ENCODE assay signal across 8 cellular contexts in the genomic region with DNA sequence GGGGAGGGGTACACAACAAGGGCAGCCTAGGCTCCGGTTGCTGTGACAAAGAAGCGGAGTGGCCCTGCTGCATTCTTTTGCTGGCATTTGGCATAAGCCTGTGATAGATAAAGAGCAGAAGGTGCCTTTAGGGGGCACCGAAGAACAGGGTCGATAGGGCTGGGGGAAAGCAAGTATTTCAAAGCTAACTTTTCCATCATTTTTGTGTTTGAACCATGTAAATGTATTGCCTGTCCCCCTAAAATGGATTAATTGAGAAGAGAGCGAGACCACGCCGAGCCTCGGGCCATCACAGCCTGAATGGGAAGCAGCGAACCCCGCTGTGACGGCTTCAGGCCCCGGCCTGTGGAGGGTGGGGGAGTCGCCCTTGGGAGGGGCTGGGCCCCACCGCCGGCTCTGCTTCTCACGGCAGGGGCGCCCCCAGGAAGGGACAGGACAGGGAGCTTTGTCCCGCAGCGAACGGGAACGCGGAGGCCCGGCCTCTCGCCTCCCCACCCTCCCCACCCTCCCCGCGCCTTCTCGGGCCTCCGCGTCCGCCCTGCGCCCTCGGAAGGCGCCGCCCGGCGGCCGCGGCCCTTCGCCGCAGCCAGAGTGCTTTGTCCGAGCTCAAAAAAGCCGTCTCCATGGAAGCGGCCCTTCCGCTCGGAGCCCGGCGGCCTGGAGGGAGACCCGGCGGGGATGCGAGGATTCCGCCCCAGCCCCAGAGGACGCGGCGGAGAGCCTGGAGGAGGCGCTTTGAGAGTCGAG. TPM values are rescaled to one million over a fixed set of nuclear protein-coding genes. Genes with fewer than 3 reads are reported as not detected.
A peak's percentile ranks its signal among the peaks of the same experiment; 100 is the strongest.
DNase-seq lines count a peak whose midpoint lies in the region; ATAC-seq, FAIRE-seq and TF ChIP-seq lines count a peak whose summit lies in the region.

No MANE protein-coding gene starts in this region.

- no TSS peak for BruUV-seq in PC-9 (replicated peaks; lab: Mats Ljungman, UMichigan)

- H3K27me3 Mint-ChIP-seq in activated CD4-positive, alpha-beta T cell treated with anti-CD3 and anti-CD28 coated beads, Interleukin-2, amount 10 ng/mL, durations not matched to agents 7 days and 5 days = peaks cover 46% of the 10 kb centered on the region

- no peak overlapping the region for H3K4me3 Mint-ChIP-seq in activated CD4-positive, alpha-beta T cell treated with anti-CD3 and anti-CD28 coated beads, Interleukin-2, amount 10 ng/mL, durations not matched to agents 7 days and 5 days

- POLR2A ChIA-PET in activated CD4-positive, alpha-beta T cell treated with anti-CD3 and anti-CD28 coated beads, Interleukin-2, amount 10 ng/mL, durations not matched to agents 7 days and 5 days (lab: Charles Lee) = no interaction called here
- POLR2A ChIA-PET in PC-9 (lab: Charles Lee; ENCODE audit: unreplicated experiment) = interaction anchor here (0.8 kb wide), 2 partner anchors 15 to 16 kb away, joined by 6 to 7 read pairs; no protein-coding TSS in a partner anchor

- CTCF ChIA-PET in activated CD4-positive, alpha-beta T cell treated with anti-CD3 and anti-CD28 coated beads, Interleukin-2, amount 10 ng/mL, durations not matched to agents 7 days and 5 days (lab: Charles Lee) = interaction anchor here (1.3 kb wide), 1 partner anchor 14 kb away, joined by 3 read pairs; no protein-coding TSS in a partner anchor
- CTCF ChIA-PET in PC-9 (lab: Charles Lee) = interaction anchor here (0.6 to 1.4 kb wide), 4 partner anchors 14 to 111 kb away, joined by 3 to 16 read pairs (median 4); no protein-coding TSS in a partner anchor

- H3K36me3 Mint-ChIP-seq in activated CD4-positive, alpha-beta T cell treated with anti-CD3 and anti-CD28 coated beads, Interleukin-2, amount 10 ng/mL, durations not matched to agents 7 days and 5 days (ENCODE audit: low read depth) = no peaks in the 10 kb centered on the region

- H3K79me2 ChIP-seq in PC-9 (ENCODE audit: low read depth) = no peaks in the 10 kb centered on the region

- H3K4me1 Mint-ChIP-seq in activated CD4-positive, alpha-beta T cell treated with anti-CD3 and anti-CD28 coated beads, Interleukin-2, amount 10 ng/mL, durations not matched to agents 7 days and 5 days = no peaks in the 10 kb centered on the region

- no peaks in the 10 kb centered on the region for H4K20me1 ChIP-seq in PC-9 (ENCODE audit: insufficient read depth)

- peak; percentile 3 to 6 for DNase-seq in activated CD4-positive, alpha-beta T cell treated with anti-CD3 and anti-CD28 coated beads, Interleukin-2, amount 50 U/mL, for 48 hours
- DNase-seq in activated CD4-positive, alpha-beta T cell treated with anti-CD3 and anti-CD28 coated beads, Interleukin-2, amount 10 ng/mL, durations not matched to agents 7 days and 5 days = no peak
- DNase-seq in PC-9 (peak; percentile 76 to 79), erythroblast (lab: John Stamatoyannopoulos, UW) (peak; percentile 13 to 16), midbrain (lab: John Stamatoyannopoulos, UW) (peak; percentile 18), urothelium cell line (ENCODE audit: low spot score) (peak; percentile 58), NCI-H1436 (lab: John Stamatoyannopoulos, UW) (no peak)

- H3K9me3 Mint-ChIP-seq in activated CD4-positive, alpha-beta T cell treated with anti-CD3 and anti-CD28 coated beads, Interleukin-2, amount 10 ng/mL, durations not matched to agents 7 days and 5 days = no peaks in the 10 kb centered on the region

- intact Hi-C loops in PC-9 (cut with micrococcal nuclease; ENCODE audit: unreplicated experiment) = loop anchor here (1.0 to 5.0 kb wide), 6 partner anchors 15 to 176 kb away; a partner anchor contains a TSS

- H3K27me3 ChIP-seq in PC-9 (ENCODE audit: insufficient read depth, low read depth) = no peaks in the 10 kb centered on the region

- peaks cover 4% of the 10 kb centered on the region; the same call in 1 of the 2 replicates for H3K9me3 ChIP-seq in PC-9 (ENCODE audit: insufficient read depth, low read depth)

- FAIRE-seq in urothelium cell line (lab: Jason Lieb, UNC) = no peak

- H3K4me2 ChIP-seq in PC-9 = peak overlapping the region; percentile 85

- H3K4me1 ChIP-seq in PC-9 (replicated peaks; ENCODE audit: insufficient read depth) = peaks cover 61% of the 10 kb centered on the region

- H3K4me3 ChIP-seq in PC-9 = peak overlapping the region; percentile 60

- no peak for ATAC-seq in HG02870 (IDR thresholded peaks at IDR 0.05; ENCODE audit: unreplicated experiment)

- no peaks in the 10 kb centered on the region for H3K36me3 ChIP-seq in PC-9 (ENCODE audit: low read depth)

- peak overlapping the region; percentile 44 for H3K27ac ChIP-seq in PC-9

- H3F3A ChIP-seq in PC-9 (ENCODE audit: insufficient read depth, low read depth) = peaks cover 33% of the 10 kb centered on the region

- peak overlapping the region; percentile 76 for H2AFZ ChIP-seq in PC-9

- H3K9me2 ChIP-seq in PC-9 (ENCODE audit: insufficient read depth) = no peaks in the 10 kb centered on the region

- peak; percentile 43 for TF ChIP-seq CTCF in PC-9 (conservative IDR thresholded peaks at IDR 0.05)

- H3K27ac Mint-ChIP-seq in activated CD4-positive, alpha-beta T cell treated with anti-CD3 and anti-CD28 coated beads, Interleukin-2, amount 10 ng/mL, durations not matched to agents 7 days and 5 days = no peak overlapping the region

- no peak for TF ChIP-seq POLR2A in erythroblast (IDR thresholded peaks at IDR 0.05; ENCODE audit: low read length)

RNA-seq across cellular contexts. Expression of a gene that starts 32.4 kb away (rescaled TPM):
- not detected for total RNA-seq in activated CD4-positive, alpha-beta T cell treated with anti-CD3 and anti-CD28 coated beads, Interleukin-2, amount 10 ng/mL, durations not matched to agents 7 days and 5 days
- total RNA-seq in PC-9 (2021) = 46.9 and 50.0 TPM in 2 replicates

Comparison
In these comparisons a context has a peak if more than half of its experiments do, and no peak if none do; other contexts are left out.
1. DNase-seq: peak in activated CD4-positive, alpha-beta T cell treated with anti-CD3 and anti-CD28 coated beads, Interleukin-2, amount 50 U/mL, for 48 hours (2 of 2), PC-9 (2 of 2), erythroblast (2 of 2), midbrain (single experiment) and urothelium cell line (single experiment); none in activated CD4-positive, alpha-beta T cell treated with anti-CD3 and anti-CD28 coated beads, Interleukin-2, amount 10 ng/mL, durations not matched to agents 7 days and 5 days (single experiment) and NCI-H1436 (single experiment).
2. RNA of a gene that starts 32.4 kb away (total RNA-seq): 46.9 to 50.0 TPM in PC-9; not detected in activated CD4-positive, alpha-beta T cell treated with anti-CD3 and anti-CD28 coated beads, Interleukin-2, amount 10 ng/mL, durations not matched to agents 7 days and 5 days; every median in the first group is over 10 times any median in the second.